Comparison of ENCODE assay signal across 18 cellular contexts in genomic region chr20:32472581-32473207, GRCh38.
A peak's percentile ranks its signal among the peaks of the same experiment; 100 is the strongest.
DNase-seq lines count a peak whose midpoint lies in the region; ATAC-seq and TF ChIP-seq lines count a peak whose summit lies in the region.
"Had no signal": no experiment of that assay in that cellular context is flagged by ENCODE, and none has a peak within 500 bp of the region (broad histone marks: within the 10 kb centered on the region; RNA-seq: fewer than 3 reads in every experiment).

No MANE protein-coding gene starts in this region.

- no peak for TF ChIP-seq POLR2A in thyroid gland (IDR thresholded peaks at IDR 0.05)

- H3K4me3 Mint-ChIP-seq in endodermal cell, result no peak overlapping the region
- H3K4me3 Mint-ChIP-seq in naive thymus-derived CD4-positive, alpha-beta T cell, result no peak overlapping the region
- H3K4me3 Mint-ChIP-seq in activated T-helper 1 cell treated with anti-CD3 and anti-CD28 coated beads, Interleukin-12 subunit alpha, Interleukin-12 subunit beta, Interleukin-2, Interleukin-4 antibody, amounts not matched to agents 30 ng/mL and 10 ng/mL and 1 ng/mL, durations not matched to agents 14 hours and 24 hours and 36 hours, result no peak overlapping the region
- H3K4me3 Mint-ChIP-seq: activated CD8-positive, alpha-beta T cell treated with anti-CD3 and anti-CD28 coated beads, Interleukin-2, amount 10 ng/mL, durations not matched to agents 7 days and 5 days had no signal

- H3K9me3 ChIP-seq in endodermal cell (ENCODE audit: control insufficient read depth, low read length) (no peaks in the 10 kb centered on the region), thyroid gland (no peaks in the 10 kb centered on the region)
- H3K9me3 ChIP-seq in naive thymus-derived CD4-positive, alpha-beta T cell (ENCODE audit: control insufficient read depth in 2 of 3, low read length in 3 of 3), result no peaks in the 10 kb centered on the region
- H3K9me3 ChIP-seq: ovary had no signal

- H3K9me3 Mint-ChIP-seq in endodermal cell, result no peaks in the 10 kb centered on the region
- no peaks in the 10 kb centered on the region for H3K9me3 Mint-ChIP-seq in naive thymus-derived CD4-positive, alpha-beta T cell
- no peaks in the 10 kb centered on the region for H3K9me3 Mint-ChIP-seq in activated T-helper 1 cell treated with anti-CD3 and anti-CD28 coated beads, Interleukin-12 subunit alpha, Interleukin-12 subunit beta, Interleukin-2, Interleukin-4 antibody, amounts not matched to agents 30 ng/mL and 10 ng/mL and 1 ng/mL, durations not matched to agents 14 hours and 24 hours and 36 hours

- H3K4me1 ChIP-seq in endodermal cell (ENCODE audit: control insufficient read depth, insufficient read depth, low read length) (peaks cover 19% of the 10 kb centered on the region), thyroid gland (peaks cover 42 to 82% of the 10 kb centered on the region in 2 donors)
- peaks cover 0 to 22% of the 10 kb centered on the region in 2 donors for H3K4me1 ChIP-seq in naive thymus-derived CD4-positive, alpha-beta T cell (ENCODE audit: control insufficient read depth in 2 of 2, insufficient read depth in 2 of 2, low read length in 2 of 2)

- H3K27me3 ChIP-seq in endodermal cell (ENCODE audit: control insufficient read depth, insufficient read depth, low read length, poor library complexity, severe bottlenecking) (no peaks in the 10 kb centered on the region), thyroid gland (no peaks in the 10 kb centered on the region)
- H3K27me3 ChIP-seq in naive thymus-derived CD4-positive, alpha-beta T cell (ENCODE audit: control insufficient read depth in 2 of 2, insufficient read depth in 2 of 2, low read length in 2 of 2), result no peaks in the 10 kb centered on the region
- H3K27me3 ChIP-seq: ovary had no signal

- H3K4me3 ChIP-seq in endodermal cell (ENCODE audit: low read length) (no peak overlapping the region), thyroid gland (replicated peaks in 1 of 3) (no peak overlapping the region)
- H3K4me3 ChIP-seq in naive thymus-derived CD4-positive, alpha-beta T cell (ENCODE audit: low read length), result no peak overlapping the region
- H3K4me3 ChIP-seq: lung had no signal

- peaks cover 32% of the 10 kb centered on the region for H3K36me3 Mint-ChIP-seq in endodermal cell (ENCODE audit: low read depth)
- peaks cover 0 to 13% (median 0%) of the 10 kb centered on the region in 5 donors for H3K36me3 Mint-ChIP-seq in naive thymus-derived CD4-positive, alpha-beta T cell
- H3K36me3 Mint-ChIP-seq in activated T-helper 1 cell treated with anti-CD3 and anti-CD28 coated beads, Interleukin-12 subunit alpha, Interleukin-12 subunit beta, Interleukin-2, Interleukin-4 antibody, amounts not matched to agents 30 ng/mL and 10 ng/mL and 1 ng/mL, durations not matched to agents 14 hours and 24 hours and 36 hours (ENCODE audit: low read depth), result peaks cover 2% of the 10 kb centered on the region

- peak overlapping the region; percentile 83 for H3K27ac ChIP-seq in angular gyrus (ENCODE audit: low read depth, low read length)
- H3K27ac ChIP-seq in endodermal cell (ENCODE audit: low read depth, low read length), result peak overlapping the region; percentile 94
- no peak overlapping the region for H3K27ac ChIP-seq in naive thymus-derived CD4-positive, alpha-beta T cell (ENCODE audit: low read depth, low read length)
- H3K27ac ChIP-seq in thyroid gland, result peak overlapping the region in 2 of 3 donors; percentile 20 to 88
- H3K27ac ChIP-seq: epithelial cell of prostate, ovary had no signal

- H3K36me3 ChIP-seq in endodermal cell (ENCODE audit: control insufficient read depth, insufficient read depth, low read length) (peaks cover 36% of the 10 kb centered on the region), thyroid gland (no peaks in the 10 kb centered on the region)
- H3K36me3 ChIP-seq in naive thymus-derived CD4-positive, alpha-beta T cell (ENCODE audit: control insufficient read depth in 2 of 3, insufficient read depth in 3 of 3, low read length in 3 of 3), result peaks cover 0 to 60% (median 13%) of the 10 kb centered on the region in 3 experiments
- H3K36me3 ChIP-seq: ovary had no signal

- CTCF ChIA-PET in naive thymus-derived CD4-positive, alpha-beta T cell (lab: Charles Lee), result interaction anchor here (1.8 kb wide), 1 partner anchor 180 kb away, joined by 6 read pairs; no protein-coding TSS in a partner anchor

- intact Hi-C loops in naive thymus-derived CD4-positive, alpha-beta T cell (cut with micrococcal nuclease), result loop anchor here in 1 of 2 donors (5.0 kb wide), 1 partner anchor 180 kb away; no protein-coding TSS in a partner anchor
- intact Hi-C loops in thyroid gland (cut with DNase I), result no loop called here
- intact Hi-C loops in activated T-helper 1 cell treated with anti-CD3 and anti-CD28 coated beads, Interleukin-12 subunit alpha, Interleukin-12 subunit beta, Interleukin-2, Interleukin-4 antibody, amounts not matched to agents 30 ng/mL and 10 ng/mL and 1 ng/mL, durations not matched to agents 14 hours and 24 hours and 36 hours (cut with micrococcal nuclease), result no loop called here

- POLR2A ChIA-PET in naive thymus-derived CD4-positive, alpha-beta T cell (lab: Charles Lee), result no interaction called here

- TF ChIP-seq CTCF in endodermal cell (conservative IDR thresholded peaks at IDR 0.05) (no peak), thyroid gland (IDR thresholded peaks at IDR 0.05) (no peak)

- no peak for DNase-seq in endodermal cell
- DNase-seq in naive thymus-derived CD4-positive, alpha-beta T cell, result no peak
- DNase-seq in thyroid gland, result no peak
- DNase-seq in NCI-H1436 treated with DMSO at 0.1 percent for 48 hours (lab: John Stamatoyannopoulos, UW), result no peak
- no peak for DNase-seq in DMS153 (lab: John Stamatoyannopoulos, UW)
- no peak for DNase-seq in activated T-helper 1 cell treated with anti-CD3 and anti-CD28 coated beads, Interleukin-12 subunit alpha, Interleukin-12 subunit beta, Interleukin-2, Interleukin-4 antibody, amounts not matched to agents 30 ng/mL and 10 ng/mL and 1 ng/mL, durations not matched to agents 14 hours and 24 hours and 36 hours (ENCODE audit: low spot score)
- DNase-seq: activated CD8-positive, alpha-beta T cell treated with anti-CD3 and anti-CD28 coated beads, Interleukin-2, amount 10 ng/mL, durations not matched to agents 7 days and 5 days; activated effector memory CD4-positive, alpha-beta T cell treated with anti-CD3 and anti-CD28 coated beads, Interleukin-2, amount 50 U/mL, for 16 hours; GF-D8; GOT3; Kasumi-1; NCI-H1930; NCI-H748 treated with DMSO at 0.1 percent for 48 hours; stimulated activated CD4-positive, alpha-beta T cell treated with anti-CD3 and anti-CD28 coated beads, Interleukin-2, amount 100 ng/mL, for 24 hours had no signal

- peak overlapping the region; percentile 61 for H3K27ac Mint-ChIP-seq in endodermal cell
- peak overlapping the region in 5 of 9 donors; percentile 5 to 64 (median 38) for H3K27ac Mint-ChIP-seq in naive thymus-derived CD4-positive, alpha-beta T cell
- no peak overlapping the region for H3K27ac Mint-ChIP-seq in activated T-helper 1 cell treated with anti-CD3 and anti-CD28 coated beads, Interleukin-12 subunit alpha, Interleukin-12 subunit beta, Interleukin-2, Interleukin-4 antibody, amounts not matched to agents 30 ng/mL and 10 ng/mL and 1 ng/mL, durations not matched to agents 14 hours and 24 hours and 36 hours
- H3K27ac Mint-ChIP-seq: activated CD8-positive, alpha-beta T cell treated with anti-CD3 and anti-CD28 coated beads, Interleukin-2, amount 10 ng/mL, durations not matched to agents 7 days and 5 days had no signal

- peaks cover 35% of the 10 kb centered on the region for H3K4me1 Mint-ChIP-seq in endodermal cell
- peaks cover 12 to 47% (median 37%) of the 10 kb centered on the region in 7 donors for H3K4me1 Mint-ChIP-seq in naive thymus-derived CD4-positive, alpha-beta T cell
- peaks cover 5% of the 10 kb centered on the region for H3K4me1 Mint-ChIP-seq in activated T-helper 1 cell treated with anti-CD3 and anti-CD28 coated beads, Interleukin-12 subunit alpha, Interleukin-12 subunit beta, Interleukin-2, Interleukin-4 antibody, amounts not matched to agents 30 ng/mL and 10 ng/mL and 1 ng/mL, durations not matched to agents 14 hours and 24 hours and 36 hours (ENCODE audit: low read depth)

- no peaks in the 10 kb centered on the region for H3K27me3 Mint-ChIP-seq in endodermal cell (ENCODE audit: insufficient read depth)
- H3K27me3 Mint-ChIP-seq in naive thymus-derived CD4-positive, alpha-beta T cell, result no peaks in the 10 kb centered on the region
- no peaks in the 10 kb centered on the region for H3K27me3 Mint-ChIP-seq in activated T-helper 1 cell treated with anti-CD3 and anti-CD28 coated beads, Interleukin-12 subunit alpha, Interleukin-12 subunit beta, Interleukin-2, Interleukin-4 antibody, amounts not matched to agents 30 ng/mL and 10 ng/mL and 1 ng/mL, durations not matched to agents 14 hours and 24 hours and 36 hours (ENCODE audit: insufficient read depth)

- H3K9ac ChIP-seq in endodermal cell (ENCODE audit: extremely low read depth, low read length, poor library complexity, severe bottlenecking), result no peak overlapping the region

- no peak for ATAC-seq in naive thymus-derived CD4-positive, alpha-beta T cell
- ATAC-seq: activated CD8-positive, alpha-beta T cell treated with anti-CD3 and anti-CD28 coated beads, Interleukin-2, amount 10 ng/mL, durations not matched to agents 7 days and 5 days had no signal

- WGBS in endodermal cell (ENCODE audit: insufficient coverage in 1 of 2, insufficient read length in 1 of 2), 2 experiments, result 88 to 96% methylated on average over 6 of the region's 6 CpGs
- 85 to 100% methylated on average over 3 of the region's 6 CpGs for WGBS in thyroid gland, 2 donors
